Comparison of ENCODE assay signal across 7 cellular contexts in genomic region chr1:158087320-158087927, GRCh38.
A peak's percentile ranks its signal among the peaks of the same experiment; 100 is the strongest.
DNase-seq lines count a peak whose midpoint lies in the region; TF ChIP-seq lines count a peak whose summit lies in the region.

No MANE protein-coding gene starts in this region.

- no peaks in the 10 kb centered on the region for H3K27me3 ChIP-seq in HAP-1 (ENCODE audit: low read depth)
- no peaks in the 10 kb centered on the region for H3K27me3 ChIP-seq in ascending aorta
- no peaks in the 10 kb centered on the region for H3K27me3 ChIP-seq in hepatocyte
- peaks cover 0 to 4% (median 0%) of the 10 kb centered on the region in 7 donors for H3K27me3 ChIP-seq in spleen (replicated peaks in 1 of 7)

- H3K36me3 ChIP-seq in HAP-1 (replicated peaks), result peaks cover 57% of the 10 kb centered on the region
- peaks cover 79 to 95% of the 10 kb centered on the region in 2 donors for H3K36me3 ChIP-seq in ascending aorta
- H3K36me3 ChIP-seq in hepatocyte (replicated peaks; ENCODE audit: insufficient read depth, low read depth), result no peaks in the 10 kb centered on the region
- H3K36me3 ChIP-seq in spleen, result peaks cover 0 to 43% (median 0%) of the 10 kb centered on the region in 6 donors

- no peak overlapping the region for H3K27ac ChIP-seq in ascending aorta
- no peak overlapping the region for H3K27ac ChIP-seq in hepatocyte
- no peak overlapping the region for H3K27ac ChIP-seq in spleen

- no peak overlapping the region for H3K4me2 ChIP-seq in hepatocyte

- no peaks in the 10 kb centered on the region for H3K9me2 ChIP-seq in hepatocyte (replicated peaks; ENCODE audit: insufficient read depth)

- no peaks in the 10 kb centered on the region for H4K20me1 ChIP-seq in hepatocyte (ENCODE audit: insufficient read depth, poor library complexity, severe bottlenecking)

- H3K4me3 ChIP-seq in HAP-1 (no peak overlapping the region), ascending aorta (no peak overlapping the region), hepatocyte (no peak overlapping the region), spleen (no peak overlapping the region)

- TF ChIP-seq CTCF in ascending aorta (IDR thresholded peaks at IDR 0.05), result peak; percentile 68 to 85 (median 80)
- TF ChIP-seq CTCF in hepatocyte (IDR thresholded peaks at IDR 0.05; ENCODE audit: poor library complexity), result peak; percentile 88
- peak; percentile 53 to 93 (median 77) for TF ChIP-seq CTCF in spleen (IDR thresholded peaks at IDR 0.05 in 8 of 11, conservative IDR thresholded peaks at IDR 0.05 in 3 of 11)

- TF ChIP-seq POLR2A in spleen (IDR thresholded peaks at IDR 0.05), result no peak

- in situ Hi-C loops in HAP-1 (cut with MboI; ENCODE audit: low sequenced_read_pairs), result loop anchor here (10.0 kb wide), 1 partner anchor 57 kb away; no protein-coding TSS in a partner anchor

- DNase-seq in ELF-1 (ENCODE audit: low read depth, low spot score), result peak; percentile 91
- peak; percentile 75 to 83 for DNase-seq in HAP-1 (ENCODE audit: low spot score in 2 of 2)
- DNase-seq in NCI-H526 treated with DMSO at 0.1 percent for 48 hours (lab: John Stamatoyannopoulos, UW), result peak; percentile 73
- DNase-seq in ascending aorta (ENCODE audit: low spot score in 2 of 2), result peak in 1 of 2 donors; percentile 77
- peak; percentile 82 for DNase-seq in hepatocyte (ENCODE audit: low spot score)
- peak; percentile 74 for DNase-seq in spleen
- no peak for DNase-seq in NCI-H2171 (lab: John Stamatoyannopoulos, UW)

- WGBS in hepatocyte (ENCODE audit: low lambda C conversion rate, missing lambda C conversion rate), result 57% methylated on average over 9 of the region's 9 CpGs
- WGBS in spleen, 5 donors, result 50 to 60% (median 54%) methylated on average over 9 of the region's 9 CpGs

- H3K4me1 ChIP-seq in HAP-1, result no peaks in the 10 kb centered on the region
- no peaks in the 10 kb centered on the region for H3K4me1 ChIP-seq in ascending aorta
- H3K4me1 ChIP-seq in hepatocyte (ENCODE audit: insufficient read depth), result no peaks in the 10 kb centered on the region
- H3K4me1 ChIP-seq in spleen, result no peaks in the 10 kb centered on the region

- no peaks in the 10 kb centered on the region for H3K79me2 ChIP-seq in hepatocyte

- intact Hi-C loops in ascending aorta (cut with DNase I) (loop anchor here (5.0 kb wide), 1 partner anchor 50 kb away; no protein-coding TSS in a partner anchor), spleen (cut with DNase I; ENCODE audit: low total_unique reads) (loop anchor here (5.0 kb wide), 1 partner anchor 95 kb away; the partner anchor contains the start of gene KIRREL1)

- no peak overlapping the region for H2AFZ ChIP-seq in hepatocyte

- H3K9me3 ChIP-seq in HAP-1, result no peaks in the 10 kb centered on the region
- H3K9me3 ChIP-seq in ascending aorta, result no peaks in the 10 kb centered on the region
- H3K9me3 ChIP-seq in hepatocyte (ENCODE audit: low read depth), result no peaks in the 10 kb centered on the region
- H3K9me3 ChIP-seq in spleen, result no peaks in the 10 kb centered on the region
